In the genomic region with DNA sequence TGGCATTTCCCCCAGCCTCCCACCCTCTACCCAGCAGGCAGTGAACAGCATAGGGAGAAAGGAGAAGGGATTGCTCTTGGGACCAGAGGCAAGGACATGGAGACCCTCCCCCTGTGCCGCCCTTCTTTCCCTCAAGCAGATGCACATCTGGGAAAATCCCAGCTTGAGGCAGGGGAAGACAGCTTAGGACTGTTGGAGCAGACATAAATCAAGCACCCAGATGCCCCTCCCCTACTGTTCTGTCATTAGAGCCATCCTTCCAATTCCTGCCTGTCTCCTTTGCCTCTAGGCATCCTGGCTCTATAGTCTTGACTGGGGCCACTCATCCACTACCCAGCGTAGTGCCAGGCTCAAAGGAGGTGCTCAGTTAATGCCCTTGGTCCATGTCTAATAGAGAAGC, we compare ENCODE assay signal across 19 cellular contexts. TPM values are rescaled to one million over a fixed set of nuclear protein-coding genes. Genes with fewer than 3 reads are reported as not detected.
A peak's percentile ranks its signal among the peaks of the same experiment; 100 is the strongest.
DNase-seq lines count a peak whose midpoint lies in the region; ATAC-seq and TF ChIP-seq lines count a peak whose summit lies in the region.
"Had no signal": no experiment of that assay in that cellular context is flagged by ENCODE, and none has a peak within 500 bp of the region (broad histone marks: within the 10 kb centered on the region; RNA-seq: fewer than 3 reads in every experiment).

No MANE protein-coding gene starts in this region.

- no peaks in the 10 kb centered on the region for H3K4me1 Mint-ChIP-seq in brain
- H3K4me1 Mint-ChIP-seq in nephron progenitor cell, result peaks cover 5% of the 10 kb centered on the region

- H3K9me3 Mint-ChIP-seq in brain (peaks cover 0 to 8% (median 0%) of the 10 kb centered on the region in 5 experiments), nephron progenitor cell (no peaks in the 10 kb centered on the region)
- H3K9me3 Mint-ChIP-seq: CD8-positive, alpha-beta T cell; GM23338 had no signal

- H3K36me3 Mint-ChIP-seq in brain (no peaks in the 10 kb centered on the region), nephron progenitor cell (ENCODE audit: low read depth) (no peaks in the 10 kb centered on the region)
- H3K36me3 Mint-ChIP-seq: CD8-positive, alpha-beta T cell had no signal

- H3K27me3 Mint-ChIP-seq in brain (peaks cover 54% of the 10 kb centered on the region), nephron progenitor cell (ENCODE audit: low read depth, poor library complexity) (peaks cover 42% of the 10 kb centered on the region)

- ATAC-seq in GM21576 (IDR thresholded peaks at IDR 0.05; ENCODE audit: unreplicated experiment) (no peak), GM21526 (IDR thresholded peaks at IDR 0.05; ENCODE audit: low FRiP score, unreplicated experiment) (no peak)
- ATAC-seq: CD8-positive, alpha-beta T cell; GM23338 had no signal

- H3K4me3 Mint-ChIP-seq in brain (peak overlapping the region in 1 of 5 experiments; percentile 26), nephron progenitor cell (peak overlapping the region; percentile 63)
- H3K4me3 Mint-ChIP-seq: CD8-positive, alpha-beta T cell had no signal

- peak overlapping the region in 3 of 5 experiments; percentile 27 to 92 (median 75) for H3K27ac Mint-ChIP-seq in brain
- no peak overlapping the region for H3K27ac Mint-ChIP-seq in nephron progenitor cell
- H3K27ac Mint-ChIP-seq: CD8-positive, alpha-beta T cell; GM23338 had no signal

- DNase-seq in NCI-H2171 treated with DMSO at 0.1 percent for 48 hours (lab: John Stamatoyannopoulos, UW) (peak; percentile 25), NCI-H2171 (lab: John Stamatoyannopoulos, UW) (no peak), nephron progenitor cell (peak; percentile 54), OCI-M1 (lab: John Stamatoyannopoulos, UW) (no peak)
- DNase-seq in stimulated activated CD4-positive, alpha-beta T cell treated with anti-CD3 and anti-CD28 coated beads, Interleukin-4, amount 100 ng/mL, for 24 hours, result no peak
- DNase-seq: AML-193; C1 segment of cervical spinal cord; CD8-positive, alpha-beta T cell; DMS153; KG1; NCI-H1105; NCI-H146; NCI-H2029; Peyer's patch had no signal

- TF ChIP-seq CTCF in brain (conservative IDR thresholded peaks at IDR 0.05) (no peak), nephron progenitor cell (IDR thresholded peaks at IDR 0.05) (no peak)

RNA-seq across cellular contexts. Expression of a gene that starts 7.5 kb away (rescaled TPM):
- polyA plus RNA-seq in brain (ENCODE audit: insufficient read depth, low read depth, low replicate concordance), result not detected
- polyA plus RNA-seq: AG04450, GM23338 had no signal

RNA-seq across cellular contexts. Expression of a gene that starts 32.0 kb away (rescaled TPM):
- polyA plus RNA-seq in brain (ENCODE audit: insufficient read depth, low read depth, low replicate concordance), result 122 TPM

Comparison
In these comparisons a context has a peak if more than half of its experiments do, and no peak if none do; other contexts are left out.
1. DNase-seq: peak in NCI-H2171 treated with DMSO at 0.1 percent for 48 hours (single experiment) and nephron progenitor cell (single experiment); none in NCI-H2171 (single experiment), stimulated activated CD4-positive, alpha-beta T cell treated with anti-CD3 and anti-CD28 coated beads, Interleukin-4, amount 100 ng/mL, for 24 hours (single experiment) and OCI-M1 (single experiment).